In the genomic region with DNA sequence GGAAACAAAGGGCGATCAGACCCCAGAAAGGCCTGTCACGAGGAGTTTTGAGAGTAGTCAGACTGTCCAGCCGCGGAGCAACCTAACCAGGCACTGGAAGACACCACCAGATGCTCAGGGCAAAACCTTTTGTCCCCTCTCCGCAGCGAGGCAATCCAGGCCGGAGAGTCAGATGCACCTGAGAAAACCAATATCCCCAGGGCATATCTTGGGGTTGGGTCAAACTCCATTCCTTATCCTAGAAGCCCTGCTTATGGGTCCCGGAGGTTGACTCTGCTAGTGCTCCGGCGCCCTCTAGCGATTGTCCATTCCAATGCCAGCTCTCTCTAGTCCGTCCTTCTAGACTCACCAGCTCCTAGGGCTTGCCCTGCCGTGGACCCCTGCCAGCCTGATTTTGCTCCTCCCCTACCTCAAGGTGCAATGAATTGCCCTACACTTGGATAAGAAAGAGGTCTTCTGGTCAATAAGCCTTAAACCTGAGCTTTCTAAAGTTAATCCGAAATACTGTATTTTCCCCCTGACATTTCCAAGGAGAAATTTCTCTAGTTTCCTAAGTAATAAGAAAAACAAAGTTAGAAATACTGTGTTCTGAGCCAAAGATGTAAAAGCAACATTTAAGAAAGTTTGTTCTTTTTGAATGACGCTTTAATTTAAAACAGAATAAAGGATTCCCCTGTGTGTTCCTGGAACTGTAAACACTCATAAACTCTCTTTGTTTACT, we compare ENCODE assay signal across 8 cellular contexts. TPM values are rescaled to one million over a fixed set of nuclear protein-coding genes. Genes with fewer than 3 reads are reported as not detected.
DNase-seq lines count a peak whose midpoint lies in the region; ATAC-seq and TF ChIP-seq lines count a peak whose summit lies in the region.

No MANE protein-coding gene starts in this region.

- peaks cover 16% of the 10 kb centered on the region for H3K27me3 Mint-ChIP-seq in GM23338 (ENCODE audit: insufficient read depth, low read depth, poor library complexity)

- H3K9me2 ChIP-seq in GM23338 (ENCODE audit: insufficient read depth) = no peaks in the 10 kb centered on the region

- TF ChIP-seq CTCF in DND-41 (IDR thresholded peaks at IDR 0.05; ENCODE audit: borderline replicate concordance, extremely low read depth, low read length, poor library complexity, severe bottlenecking) = peak; percentile 91
- peak; percentile 92 to 97 for TF ChIP-seq CTCF in GM23338 (conservative IDR thresholded peaks at IDR 0.05; ENCODE audit: low read depth in 2 of 2)
- TF ChIP-seq CTCF in ovary (IDR thresholded peaks at IDR 0.05) = no peak
- peak; percentile 20 to 55 (median 50) for TF ChIP-seq CTCF in vagina (IDR thresholded peaks at IDR 0.05)

- no peak overlapping the region for H2AFZ ChIP-seq in DND-41 (ENCODE audit: low read depth, low read length)
- H2AFZ ChIP-seq in GM23338 = peak overlapping the region; percentile 85

- TF ChIP-seq POLR2A in ovary (IDR thresholded peaks at IDR 0.05) (no peak), vagina (IDR thresholded peaks at IDR 0.05) (no peak)

- H3K27me3 ChIP-seq in DND-41 (ENCODE audit: insufficient read depth, low read length, poor library complexity) (peaks cover 3% of the 10 kb centered on the region), GM23338 (ENCODE audit: insufficient read depth) (peaks cover 28% of the 10 kb centered on the region), MG63 (peaks cover 8% of the 10 kb centered on the region), ovary (no peaks in the 10 kb centered on the region), vagina (no peaks in the 10 kb centered on the region)

- H3K79me2 ChIP-seq in DND-41 (ENCODE audit: insufficient read depth, low read length) (no peaks in the 10 kb centered on the region), GM23338 (replicated peaks; ENCODE audit: insufficient read depth) (no peaks in the 10 kb centered on the region)

- ATAC-seq in DND-41 (ENCODE audit: insufficient read depth, low read depth) (peak; percentile 99), GM23338 (peak; percentile 98)

- H3K4me3 ChIP-seq in DND-41 (ENCODE audit: low read depth in 1 of 2, low read length in 2 of 2) (no peak overlapping the region), GM23338 (no peak overlapping the region), MG63 (no peak overlapping the region), ovary (no peak overlapping the region), vagina (no peak overlapping the region)

- 0 out of 2 replicates have a peak, but pooled peaks cover 1% of the 10 kb centered on the region for H3F3A ChIP-seq in GM23338 (replicated peaks; ENCODE audit: low read depth)

- H3K4me3 Mint-ChIP-seq in GM23338 = no peak overlapping the region

- no peak overlapping the region for H3K27ac ChIP-seq in DND-41 (ENCODE audit: low read length)
- H3K27ac ChIP-seq in GM23338 (ENCODE audit: low read depth) = no peak overlapping the region
- no peak overlapping the region for H3K27ac ChIP-seq in ovary
- H3K27ac ChIP-seq in vagina = no peak overlapping the region

- H3K9me3 ChIP-seq in DND-41 (ENCODE audit: insufficient read depth, low read length, severe bottlenecking) = no peaks in the 10 kb centered on the region
- H3K9me3 ChIP-seq in MG63 = no peaks in the 10 kb centered on the region
- no peaks in the 10 kb centered on the region for H3K9me3 ChIP-seq in ovary
- no peaks in the 10 kb centered on the region for H3K9me3 ChIP-seq in vagina

- H3K4me1 Mint-ChIP-seq in GM23338 = peaks cover 18% of the 10 kb centered on the region

- intact Hi-C loops in ovary (cut with DNase I) (no loop called here), vagina (cut with DNase I) (no loop called here)

- TF ChIP-seq EP300 in ovary (IDR thresholded peaks at IDR 0.05) = no peak

- H3K27ac Mint-ChIP-seq in GM23338 = no peak overlapping the region

- H4K20me1 ChIP-seq in DND-41 (ENCODE audit: insufficient read depth, low read length) (no peaks in the 10 kb centered on the region), GM23338 (replicated peaks; ENCODE audit: insufficient read depth) (no peaks in the 10 kb centered on the region)

- H3K36me3 Mint-ChIP-seq in GM23338 (ENCODE audit: low read depth) = no peaks in the 10 kb centered on the region

- no peak overlapping the region for H3K4me2 ChIP-seq in DND-41 (ENCODE audit: insufficient read depth, low read length)
- no peak overlapping the region for H3K4me2 ChIP-seq in GM23338

- H3K36me3 ChIP-seq in DND-41 (ENCODE audit: insufficient read depth, low read length) (no peaks in the 10 kb centered on the region), GM23338 (ENCODE audit: insufficient read depth) (no peaks in the 10 kb centered on the region), MG63 (no peaks in the 10 kb centered on the region), ovary (no peaks in the 10 kb centered on the region), vagina (no peaks in the 10 kb centered on the region)

- DNase-seq in DND-41 (peak; percentile 76), GM23338 (ENCODE audit: low spot score) (peak; percentile 98), MG63 (peak; percentile 79), RPMI7951 (ENCODE audit: low read depth) (peak; percentile 74), globus pallidus (ENCODE audit: low spot score) (peak; percentile 66), ovary (peak; percentile 26 to 73 (median 44)), vagina (ENCODE audit: extremely low spot score in 2 of 2) (no peak)
- DNase-seq in activated naive CD4-positive, alpha-beta T cell (lab: John Stamatoyannopoulos, UW) = peak in 3 of 4 experiments; percentile 3 to 16 (median 8)

- no peak overlapping the region for H3K9ac ChIP-seq in DND-41 (ENCODE audit: low read depth, low read length)

- 19 to 28% (median 20%) methylated on average over 15 of the region's 15 CpGs for WGBS in ovary, 3 donors

- no peaks in the 10 kb centered on the region; the same call in 2 of the 3 replicates for H3K9me3 Mint-ChIP-seq in GM23338

- H3K4me1 ChIP-seq in DND-41 (ENCODE audit: insufficient read depth, low read length) = no peaks in the 10 kb centered on the region
- peaks cover 7% of the 10 kb centered on the region for H3K4me1 ChIP-seq in GM23338 (ENCODE audit: insufficient read depth)
- no peaks in the 10 kb centered on the region for H3K4me1 ChIP-seq in ovary (ENCODE audit: insufficient read depth)
- peaks cover 10% of the 10 kb centered on the region for H3K4me1 ChIP-seq in vagina

TF ChIP-seq in GM23338, 12 proteins besides CTCF, POLR2A, EP300 and RAD21 (continues in another document):
- TF ChIP-seq, protein P1, sequence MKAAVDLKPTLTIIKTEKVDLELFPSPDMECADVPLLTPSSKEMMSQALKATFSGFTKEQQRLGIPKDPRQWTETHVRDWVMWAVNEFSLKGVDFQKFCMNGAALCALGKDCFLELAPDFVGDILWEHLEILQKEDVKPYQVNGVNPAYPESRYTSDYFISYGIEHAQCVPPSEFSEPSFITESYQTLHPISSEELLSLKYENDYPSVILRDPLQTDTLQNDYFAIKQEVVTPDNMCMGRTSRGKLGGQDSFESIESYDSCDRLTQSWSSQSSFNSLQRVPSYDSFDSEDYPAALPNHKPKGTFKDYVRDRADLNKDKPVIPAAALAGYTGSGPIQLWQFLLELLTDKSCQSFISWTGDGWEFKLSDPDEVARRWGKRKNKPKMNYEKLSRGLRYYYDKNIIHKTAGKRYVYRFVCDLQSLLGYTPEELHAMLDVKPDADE (IDR thresholded peaks at IDR 0.05) = no peak
- TF ChIP-seq JUNB (IDR thresholded peaks at IDR 0.05; ENCODE audit: unreplicated experiment) = no peak
- TF ChIP-seq POLR2AphosphoS5 (IDR thresholded peaks at IDR 0.05; ENCODE audit: low read depth) = no peak

RNA-seq across cellular contexts. Expression of a gene that starts 5.5 kb away (rescaled TPM):
- 4.1 and 6.5 TPM in 2 replicates for total RNA-seq in GM23338 (2014; rRNA removed; shearing (Covaris generic))
- polyA plus RNA-seq in GM23338 (2016; fragmentation: Nextera tagmentation; extraction: Ambion mirVana) = 1.3 and 2.0 TPM in 2 replicates
- total RNA-seq in MG63 (2014; rRNA removed; shearing (Covaris generic); ENCODE audit: low replicate concordance) = not detected in 2 replicates
- 0.48 TPM in 1 of 2 replicates, not detected in the other for total RNA-seq in RPMI7951 (2014; rRNA removed; shearing (Covaris generic))
- total RNA-seq in ovary = under 1 TPM in 1 of 7 donors, not detected in 6; 0.11 TPM
- under 1 TPM; 0.13 to 0.27 TPM for polyA plus RNA-seq in ovary
- total RNA-seq in vagina = 3.2 TPM

Comparison
In these comparisons a context has a peak if more than half of its experiments do, and no peak if none do; other contexts are left out.
1. DNase-seq: peak in DND-41 (single experiment), GM23338 (single experiment), MG63 (single experiment), RPMI7951 (single experiment), activated naive CD4-positive, alpha-beta T cell (3 of 4), globus pallidus (single experiment) and ovary (5 of 5); none in vagina (0 of 2).
2. CTCF ChIP-seq: peak in DND-41 (single experiment), GM23338 (2 of 2) and vagina (3 of 3); none in ovary (0 of 3).